In genomic region chr1:101843160-101843559, GRCh38 we compare ENCODE assay signal across 21 cellular contexts.
A peak's percentile ranks its signal among the peaks of the same experiment; 100 is the strongest.
DNase-seq lines count a peak whose midpoint lies in the region; ATAC-seq and TF ChIP-seq lines count a peak whose summit lies in the region.
"Had no signal": no experiment of that assay in that cellular context is flagged by ENCODE, and none has a peak within 500 bp of the region (broad histone marks: within the 10 kb centered on the region; RNA-seq: fewer than 3 reads in every experiment).

No MANE protein-coding gene starts in this region.

- H3K27me3 ChIP-seq in H9 (ENCODE audit: insufficient read depth, low read length) (no peaks in the 10 kb centered on the region), left lung (peaks cover 3 to 6% of the 10 kb centered on the region in 2 donors)

- H3K79me1 ChIP-seq in H9 (ENCODE audit: insufficient read depth, low read depth, low read length, poor library complexity, severe bottlenecking), result no peaks in the 10 kb centered on the region

- no peak for ATAC-seq in left lung
- ATAC-seq: Right ventricle myocardium inferior had no signal

- H3K4me3 Mint-ChIP-seq in H9, result no peak overlapping the region; a peak in 1 of 5 replicates
- H3K4me3 Mint-ChIP-seq: CD4-positive, CD25-positive, alpha-beta regulatory T cell had no signal

- H3K27me3 Mint-ChIP-seq in H9 (ENCODE audit: low read depth), result peaks cover 7% of the 10 kb centered on the region

- peak; percentile 74 for DNase-seq in H9
- peak; percentile 60 for DNase-seq in ecto neural progenitor cell (ENCODE audit: low spot score)
- DNase-seq in iPS-NIHi11 (ENCODE audit: low spot score), result peak; percentile 33
- no peak for DNase-seq in activated effector memory CD4-positive, alpha-beta T cell treated with Interleukin-2 at 50 U/mL for 16 hours
- DNase-seq in left lung, result no peak
- no peak for DNase-seq in activated CD4-positive, CD25-positive, alpha-beta regulatory T cell (lab: John Stamatoyannopoulos, UW)
- no peak for DNase-seq in COLO668 (lab: John Stamatoyannopoulos, UW; ENCODE audit: unreplicated experiment)
- DNase-seq: CD4-positive, CD25-positive, alpha-beta regulatory T cell; COR-L47; DMS 273 treated with DMSO at 0.1 percent for 48 hours; GDM1; KG1; NCI-H1092; NCI-H1436; NCI-H187 treated with DMSO at 0.1 percent for 48 hours; NCI-H2107; NCI-H446 treated with DMSO at 0.1 percent for 48 hours; NCI-H526 treated with DMSO at 0.1 percent for 48 hours had no signal

- no peak overlapping the region for H2BK120ac ChIP-seq in H9 (ENCODE audit: low read depth, low read length, poor library complexity, severe bottlenecking)

- H3T11ph ChIP-seq in H9 (ENCODE audit: low read length), result no peak overlapping the region

- peaks cover 4% of the 10 kb centered on the region for H3K23me2 ChIP-seq in H9 (ENCODE audit: insufficient read length, low read depth, low read length, poor library complexity, severe bottlenecking)

- no peaks in the 10 kb centered on the region for H3K79me2 ChIP-seq in H9 (ENCODE audit: insufficient read depth, low read length)

- H3K4me1 Mint-ChIP-seq in H9, result peaks cover 33 to 35% of the 10 kb centered on the region in 2 experiments
- H3K4me1 Mint-ChIP-seq: CD4-positive, CD25-positive, alpha-beta regulatory T cell had no signal

- peak overlapping the region in 1 of 3 experiments; percentile 86; a peak in 2 of 7 replicates for H3K27ac Mint-ChIP-seq in H9

- H2BK15ac ChIP-seq in H9 (ENCODE audit: low read depth, low read length), result no peak overlapping the region

- no peaks in the 10 kb centered on the region for H3K36me3 ChIP-seq in left lung
- H3K36me3 ChIP-seq: HAP-1 had no signal

- no peak overlapping the region for H2BK20ac ChIP-seq in H9 (ENCODE audit: low read depth, low read length, poor library complexity, severe bottlenecking)

- H3K9me3 ChIP-seq in H9 (ENCODE audit: control insufficient read depth, low read depth, low read length) (no peaks in the 10 kb centered on the region), left lung (no peaks in the 10 kb centered on the region)
- H3K9me3 ChIP-seq: HAP-1 had no signal

- H3K9ac ChIP-seq in H9 (ENCODE audit: extremely low read depth, insufficient read length, low read length), result no peak overlapping the region

- no peak overlapping the region for H4K91ac ChIP-seq in H9 (ENCODE audit: insufficient read length, low read depth, low read length)

- no peak overlapping the region for H4K5ac ChIP-seq in H9 (ENCODE audit: insufficient read length, low read depth, low read length)

- H3K14ac ChIP-seq in H9 (ENCODE audit: insufficient read depth, low read length), result no peak overlapping the region

- H4K20me1 ChIP-seq in H9 (ENCODE audit: control insufficient read depth, insufficient read depth, insufficient read length), result no peaks in the 10 kb centered on the region

- H3K4me1 ChIP-seq in H9 (ENCODE audit: insufficient read depth, low read length), result no peaks in the 10 kb centered on the region; the same call in 1 of the 2 replicates
- no peaks in the 10 kb centered on the region for H3K4me1 ChIP-seq in left lung
- H3K4me1 ChIP-seq: HAP-1 had no signal

- H3K27ac ChIP-seq in H9 (ENCODE audit: insufficient read length, low read depth, low read length) (no peak overlapping the region), left lung (no peak overlapping the region)
- H3K27ac ChIP-seq: HL-60 had no signal

- no peak overlapping the region for H3K4me2 ChIP-seq in H9 (ENCODE audit: insufficient read depth, insufficient read length, low read length)

- no peak overlapping the region for H2BK12ac ChIP-seq in H9 (ENCODE audit: insufficient read length, low read depth, low read length)

- TF ChIP-seq CTCF in H9 (conservative IDR thresholded peaks at IDR 0.05), result peak; percentile 36; the same call in 2 of the 3 replicates
- TF ChIP-seq CTCF in left lung (IDR thresholded peaks at IDR 0.05), result no peak

- H3K36me3 Mint-ChIP-seq in H9 (ENCODE audit: insufficient read depth in 1 of 3, low read depth in 3 of 3), result no peaks in the 10 kb centered on the region
- H3K36me3 Mint-ChIP-seq: CD4-positive, CD25-positive, alpha-beta regulatory T cell had no signal

- H3K9me3 Mint-ChIP-seq in H9, result no peaks in the 10 kb centered on the region; a peak in 2 of 5 replicates

- H3K4ac ChIP-seq in H9 (ENCODE audit: low read depth, low read length), result no peak overlapping the region

- H2AK5ac ChIP-seq in H9 (ENCODE audit: insufficient read length, low read length), result no peak overlapping the region

- intact Hi-C loops in left lung (cut with DNase I), result no loop called here

- no peak overlapping the region for H4K8ac ChIP-seq in H9 (replicated peaks; ENCODE audit: insufficient read length, low read depth, low read length)

- no peak overlapping the region for H3K4me3 ChIP-seq in left lung
- H3K4me3 ChIP-seq: HAP-1 had no signal

- no peak overlapping the region for H3K18ac ChIP-seq in H9 (ENCODE audit: insufficient read length, low read depth, low read length)

- no peak overlapping the region for H2AFZ ChIP-seq in H9 (ENCODE audit: low read length)

- no CpG with 5 or more reads among the region's 5 CpGs for WGBS in H9 (ENCODE audit: extremely low coverage, insufficient read length, low lambda C conversion rate)

- no peak overlapping the region for H3K56ac ChIP-seq in H9 (ENCODE audit: insufficient read length, low read depth, low read length)

- no peak overlapping the region for H3K23ac ChIP-seq in H9 (ENCODE audit: insufficient read length, low read depth, low read length)

- no peak overlapping the region for H2BK5ac ChIP-seq in H9 (ENCODE audit: insufficient read length, low read length)

Comparison
In these comparisons a context has a peak if more than half of its experiments do, and no peak if none do; other contexts are left out.
1. DNase-seq: peak in H9 (single experiment), ecto neural progenitor cell (single experiment) and iPS-NIHi11 (single experiment); none in activated effector memory CD4-positive, alpha-beta T cell treated with Interleukin-2 at 50 U/mL for 16 hours (single experiment), left lung (0 of 2), activated CD4-positive, CD25-positive, alpha-beta regulatory T cell (0 of 4) and COLO668 (single experiment).